8 cellular contexts compared by ENCODE assay signal in genomic region chr17:8060274-8060673, GRCh38. TPM values are rescaled to one million over a fixed set of nuclear protein-coding genes. Genes with fewer than 3 reads are reported as not detected.
DNase-seq lines count a peak whose midpoint lies in the region; ATAC-seq, FAIRE-seq and TF ChIP-seq lines count a peak whose summit lies in the region.

No MANE protein-coding gene starts in this region.

- no peaks in the 10 kb centered on the region for H3K79me2 ChIP-seq in PC-3 (ENCODE audit: low read length)

- CTCF ChIA-PET in Caco-2 (lab: Charles Lee) = interaction anchor here (0.5 to 1.2 kb wide), 10 partner anchors 9 to 183 kb away, joined by 3 to 12 read pairs (median 4); partner anchors contain the start of gene ALOXE3
- CTCF ChIA-PET in PC-3 (lab: Charles Lee) = interaction anchor here (0.6 to 1.1 kb wide), 9 partner anchors 9 to 1014 kb away, joined by 3 to 13 read pairs (median 3); no protein-coding TSS in a partner anchor

- H3K9me3 Mint-ChIP-seq in Caco-2 (ENCODE audit: unreplicated experiment) = no peaks in the 10 kb centered on the region

- no TSS peak for BruUV-seq in Caco-2 (replicated peaks; lab: Mats Ljungman, UMichigan)
- BruUV-seq in PC-3 (replicated peaks; lab: Mats Ljungman, UMichigan) = no TSS peak

- H3K9ac ChIP-seq in PC-3 (ENCODE audit: low read length) = no peak overlapping the region

- H3K4me1 ChIP-seq in Caco-2 = peaks cover 12% of the 10 kb centered on the region
- peaks cover 43% of the 10 kb centered on the region for H3K4me1 ChIP-seq in PC-3 (ENCODE audit: insufficient read depth, low read length)
- peaks cover 0 to 15% (median 0%) of the 10 kb centered on the region in 3 donors for H3K4me1 ChIP-seq in gastroesophageal sphincter
- H3K4me1 ChIP-seq in pancreas = peaks cover 0 to 18% (median 0%) of the 10 kb centered on the region in 3 donors

- H2AFZ ChIP-seq in PC-3 (ENCODE audit: low read length) = peak overlapping the region; percentile 83

- H3K4me2 ChIP-seq in PC-3 (ENCODE audit: low read length) = peak overlapping the region; percentile 78

- no peaks in the 10 kb centered on the region for H4K20me1 ChIP-seq in PC-3 (ENCODE audit: low read length)

- DNase-seq in Caco-2 = peak in 1 of 2 experiments; percentile 69
- DNase-seq in HTR-8/SVneo (ENCODE audit: insufficient read length, low spot score) = peak; percentile 76
- peak; percentile 93 for DNase-seq in PC-3
- DNase-seq in activated effector memory CD4-positive, alpha-beta T cell treated with anti-CD3 and anti-CD28 coated beads, Interleukin-2, amount 50 U/mL, for 16 hours = peak; percentile 78
- peak in 2 of 6 donors; percentile 45 to 76 for DNase-seq in pancreas

- intact Hi-C loops in Caco-2 (cut with micrococcal nuclease; ENCODE audit: unreplicated experiment) (no loop called here), PC-3 (cut with micrococcal nuclease) (loop anchor here (1.0 kb wide), 1 partner anchor 58 kb away; the partner anchor contains the start of gene ALOXE3), pancreas (cut with DNase I) (loop anchor here in 1 of 3 donors (10.0 kb wide), 1 partner anchor 55 kb away; the partner anchor contains the start of gene ALOXE3)

- peaks cover 7% of the 10 kb centered on the region for H3K4me1 Mint-ChIP-seq in Caco-2 (ENCODE audit: low read depth, unreplicated experiment)

- H3K9me2 ChIP-seq in PC-3 (replicated peaks; ENCODE audit: low read length) = no peaks in the 10 kb centered on the region

- TF ChIP-seq POLR2A in gastroesophageal sphincter (IDR thresholded peaks at IDR 0.05) = no peak

- no peak overlapping the region for H3K27ac Mint-ChIP-seq in Caco-2 (ENCODE audit: unreplicated experiment)

- no peak overlapping the region for H3K4me3 Mint-ChIP-seq in Caco-2 (ENCODE audit: unreplicated experiment)

- ATAC-seq in PC-3 (0 out of 2 replicates have a peak, but pooled peaks have one; percentile 6), gastroesophageal sphincter (peak; percentile 38), pancreas (peak; percentile 52 to 69 (median 57)), HG02798 (IDR thresholded peaks at IDR 0.05; ENCODE audit: poor library complexity, unreplicated experiment) (no peak), GM18519 (IDR thresholded peaks at IDR 0.05; ENCODE audit: low FRiP score, unreplicated experiment) (no peak)

- no peak for TF ChIP-seq EP300 in gastroesophageal sphincter (IDR thresholded peaks at IDR 0.05)

- H3K4me3 ChIP-seq in Caco-2 (ENCODE audit: low read depth, low read length) (no peak overlapping the region), PC-3 (ENCODE audit: low read length) (peak overlapping the region; percentile 66), gastroesophageal sphincter (no peak overlapping the region), pancreas (no peak overlapping the region)

- 6 to 8% methylated on average over 10 of the region's 10 CpGs for WGBS in gastroesophageal sphincter (ENCODE audit: low coverage in 1 of 2), 2 donors
- WGBS in pancreas, 2 donors = 6 to 7% methylated on average over 10 of the region's 10 CpGs

- peaks cover 6% of the 10 kb centered on the region for H3K36me3 Mint-ChIP-seq in Caco-2 (ENCODE audit: insufficient read depth, unreplicated experiment)

- no peaks in the 10 kb centered on the region for H3K9me3 ChIP-seq in Caco-2
- H3K9me3 ChIP-seq in PC-3 (ENCODE audit: low read length) = no peaks in the 10 kb centered on the region
- no peaks in the 10 kb centered on the region for H3K9me3 ChIP-seq in gastroesophageal sphincter
- no peaks in the 10 kb centered on the region for H3K9me3 ChIP-seq in pancreas

- FAIRE-seq in HTR-8/SVneo (lab: Jason Lieb, UNC) (no peak), pancreas (lab: Jason Lieb, UNC) (peak; percentile 39)

- peak; percentile 11 to 50 for TF ChIP-seq CTCF in Caco-2 (IDR thresholded peaks at IDR 0.05; ENCODE audit: insufficient read depth in 1 of 2, low read depth in 1 of 2, low read length in 1 of 2, severe bottlenecking in 1 of 2, unreplicated experiment in 1 of 2)
- peak; percentile 73 for TF ChIP-seq CTCF in PC-3 (conservative IDR thresholded peaks at IDR 0.05; ENCODE audit: low read depth, low read length)
- peak; percentile 63 to 78 (median 77) for TF ChIP-seq CTCF in gastroesophageal sphincter (IDR thresholded peaks at IDR 0.05)
- peak; percentile 52 to 66 (median 64) for TF ChIP-seq CTCF in pancreas (IDR thresholded peaks at IDR 0.05)

- H3K36me3 ChIP-seq in Caco-2 (ENCODE audit: control insufficient read depth, insufficient read depth, low read length) (no peaks in the 10 kb centered on the region), PC-3 (ENCODE audit: low read depth, low read length) (no peaks in the 10 kb centered on the region), gastroesophageal sphincter (no peaks in the 10 kb centered on the region), pancreas (no peaks in the 10 kb centered on the region)

- H3K27me3 ChIP-seq in Caco-2 (replicated peaks; ENCODE audit: control insufficient read depth, insufficient read depth, low read length) (no peaks in the 10 kb centered on the region), PC-3 (ENCODE audit: low read length) (no peaks in the 10 kb centered on the region), gastroesophageal sphincter (peaks cover 95% of the 10 kb centered on the region), pancreas (peaks cover 0 to 16% (median 0%) of the 10 kb centered on the region in 4 donors)

- H3K27me3 Mint-ChIP-seq in Caco-2 (ENCODE audit: insufficient read depth, unreplicated experiment) = no peaks in the 10 kb centered on the region

- no peaks in the 10 kb centered on the region for H3F3A ChIP-seq in PC-3 (ENCODE audit: low read length, unreplicated experiment)

- POLR2A ChIA-PET in Caco-2 (lab: Charles Lee) = interaction anchor here (1.0 kb wide), 1 partner anchor 113 kb away, joined by 4 read pairs; no protein-coding TSS in a partner anchor
- POLR2A ChIA-PET in PC-3 (lab: Charles Lee; ENCODE audit: unreplicated experiment) = no interaction called here

- H3K27ac ChIP-seq in PC-3 (ENCODE audit: low read length) (no peak overlapping the region), gastroesophageal sphincter (no peak overlapping the region), pancreas (no peak overlapping the region)

RNA-seq across cellular contexts. Expression of gene ALOX15B, which starts 21.4 kb away (rescaled TPM):
- total RNA-seq in Caco-2 (2022) (not detected in 2 replicates), PC-3 (2014; rRNA removed) (not detected in 2 replicates), gastroesophageal sphincter (1 to 10 TPM in 3 of 4 donors, under 1 TPM in 1; 0.69 to 5.6 (median 2.8) TPM), pancreas (1 to 10 TPM in 1 of 6 donors, under 1 TPM in 4, not detected in 1; 0.09 to 4.7 (median 0.37) TPM)
- under 1 TPM; 0.05 to 0.19 TPM for polyA plus RNA-seq in pancreas

RNA-seq across cellular contexts. Expression of gene ALOX12B, which starts 27.2 kb away (rescaled TPM):
- total RNA-seq in Caco-2 (2022) (0.34 and 0.39 TPM in 2 replicates), PC-3 (2014; rRNA removed) (0.55 and 1.2 TPM in 2 replicates), gastroesophageal sphincter (under 1 TPM in 1 of 4 donors, not detected in 3; 0.17 TPM), pancreas (under 1 TPM in 1 of 6 donors, not detected in 5; 0.31 TPM)
- under 1 TPM in 1 of 2 donors, not detected in 1; 0.16 TPM for polyA plus RNA-seq in pancreas

RNA-seq across cellular contexts. Expression of gene GUCY2D, which starts 57.9 kb away (rescaled TPM):
- total RNA-seq in Caco-2 (2022) = 0.74 and 1.7 TPM in 2 replicates
- 0.12 TPM in 1 of 2 replicates, not detected in the other for total RNA-seq in PC-3 (2014; rRNA removed)
- total RNA-seq in gastroesophageal sphincter = not detected
- total RNA-seq in pancreas = under 1 TPM in 4 of 6 donors, not detected in 2; 0.22 to 0.47 (median 0.28) TPM
- polyA plus RNA-seq in pancreas = under 1 TPM; 0.02 to 0.04 TPM

RNA-seq across cellular contexts. Expression of gene ALOXE3, which starts 58.0 kb away (rescaled TPM):
- total RNA-seq in Caco-2 (2022) (not detected in 2 replicates), PC-3 (2014; rRNA removed) (1.4 and 3.6 TPM in 2 replicates), gastroesophageal sphincter (under 1 TPM in 1 of 4 donors, not detected in 3; 0.37 TPM), pancreas (not detected)
- polyA plus RNA-seq in pancreas = under 1 TPM in 1 of 2 donors, not detected in 1; 0.35 TPM

Comparison
In these comparisons a context has a peak if more than half of its experiments do, and no peak if none do; other contexts are left out.
1. ATAC-seq: peak in PC-3 (single experiment), gastroesophageal sphincter (single experiment) and pancreas (4 of 4); none in HG02798 (single experiment) and GM18519 (single experiment).
2. Peak in every context shown above with its lines, with median percentiles within 50 percentile points of each other: CTCF ChIP-seq.